Comparison of ENCODE assay signal across 8 cellular contexts in the genomic region with DNA sequence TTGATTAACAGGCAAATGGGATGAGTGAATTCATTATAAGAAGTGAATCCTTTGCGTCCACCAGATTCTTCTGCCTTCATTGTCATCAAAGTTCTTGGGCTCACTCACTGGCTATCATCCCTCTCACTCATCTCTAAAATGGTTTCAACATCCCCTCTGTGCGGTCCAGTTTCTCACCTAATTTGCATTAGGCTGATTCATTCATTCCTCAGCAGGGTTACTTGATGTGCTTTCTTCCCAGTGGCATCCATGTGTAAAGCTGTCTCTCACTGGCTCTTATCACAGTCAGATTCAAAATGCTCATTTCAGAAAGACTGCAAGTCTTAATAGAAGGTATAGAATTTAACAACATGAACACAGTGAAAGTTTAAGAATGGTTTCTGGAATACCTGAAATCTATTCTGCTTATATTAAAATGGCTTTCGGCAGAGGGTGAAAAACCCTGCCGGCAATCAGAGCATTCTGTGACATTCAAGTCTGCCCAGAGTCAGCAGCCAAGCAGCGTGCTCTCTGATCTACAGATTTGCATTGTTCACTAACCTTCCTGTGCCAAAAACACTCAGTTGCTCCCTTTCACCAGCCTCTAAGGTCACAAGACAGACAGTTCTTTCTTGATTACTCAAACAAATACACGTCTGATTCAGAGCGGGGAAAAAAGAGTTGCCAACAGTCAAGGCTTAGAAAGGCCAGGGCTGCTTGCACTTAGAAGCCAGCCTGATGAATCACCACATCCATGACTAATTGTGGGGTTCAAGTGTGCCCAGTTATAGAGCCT.
DNase-seq lines count a peak whose midpoint lies in the region; ATAC-seq and TF ChIP-seq lines count a peak whose summit lies in the region.

No MANE protein-coding gene starts in this region.

- intact Hi-C loops in adrenal gland (cut with DNase I), result no loop called here

- no peak for TF ChIP-seq POLR2A in adrenal gland (IDR thresholded peaks at IDR 0.05)

- H3K36me3 ChIP-seq in BJ (ENCODE audit: control insufficient read depth, insufficient read depth, low read length) (no peaks in the 10 kb centered on the region), adrenal gland (replicated peaks in 1 of 2) (no peaks in the 10 kb centered on the region)

- H3K4me1 ChIP-seq in adrenal gland (replicated peaks in 1 of 2), result peaks cover 0 to 7% of the 10 kb centered on the region in 2 donors

- no peaks in the 10 kb centered on the region for H3K9me3 ChIP-seq in adrenal gland (replicated peaks in 1 of 3)

- H3K36me3 Mint-ChIP-seq in immature natural killer cell, result no peaks in the 10 kb centered on the region

- no peak overlapping the region for H3K4me3 Mint-ChIP-seq in immature natural killer cell

- peak overlapping the region; percentile 57 to 86 (median 76) for H3K27ac ChIP-seq in adrenal gland

- WGBS in adrenal gland, 4 donors, result 32 to 52% (median 38%) methylated on average over 7 of the region's 7 CpGs

- H3K27me3 Mint-ChIP-seq in immature natural killer cell (ENCODE audit: low read depth in 3 of 3), result peaks cover 1 to 9% (median 2%) of the 10 kb centered on the region in 3 donors

- H3K9me3 Mint-ChIP-seq in immature natural killer cell, result no peaks in the 10 kb centered on the region

- DNase-seq in BJ (ENCODE audit: low read depth) (peak; percentile 93), adrenal gland (peak; percentile 74 to 88 (median 86)), iPS-NIHi11 (ENCODE audit: low spot score) (peak; percentile 10), immature natural killer cell (no peak), AML-193 (lab: John Stamatoyannopoulos, UW) (no peak)
- DNase-seq in stimulated activated CD4-positive, alpha-beta T cell treated with anti-CD3 and anti-CD28 coated beads, Interleukin-1b, Interleukin-23, amount 100 ng/mL, for 48 hours, result peak; percentile 60

- no peak for TF ChIP-seq CTCF in BJ (IDR thresholded peaks at IDR 0.05; ENCODE audit: insufficient read depth, low read depth, low read length)
- TF ChIP-seq CTCF in adrenal gland (IDR thresholded peaks at IDR 0.05), result no peak

- no peak overlapping the region for H3K4me3 ChIP-seq in BJ (ENCODE audit: low read depth, low read length)
- H3K4me3 ChIP-seq in adrenal gland, result no peak overlapping the region

- peak; percentile 88 for ATAC-seq in GM19397 (IDR thresholded peaks at IDR 0.05; ENCODE audit: unreplicated experiment)
- ATAC-seq in HG03378 (IDR thresholded peaks at IDR 0.05; ENCODE audit: unreplicated experiment), result peak; percentile 90

- H3K27me3 ChIP-seq in BJ (ENCODE audit: control insufficient read depth, insufficient read depth, low read length), result no peaks in the 10 kb centered on the region
- no peaks in the 10 kb centered on the region for H3K27me3 ChIP-seq in adrenal gland

- CTCF ChIA-PET in BJ (lab: Yijun Ruan, JAX), result no interaction called here

- no peak overlapping the region for H3K27ac Mint-ChIP-seq in immature natural killer cell

- POLR2A ChIA-PET in BJ (lab: Charles Lee), result no interaction called here

- H3K4me1 Mint-ChIP-seq in immature natural killer cell, result no peaks in the 10 kb centered on the region

Comparison
In these comparisons a context has a peak if more than half of its experiments do, and no peak if none do; other contexts are left out.
1. DNase-seq: peak in BJ (single experiment), adrenal gland (7 of 7), iPS-NIHi11 (single experiment) and stimulated activated CD4-positive, alpha-beta T cell treated with anti-CD3 and anti-CD28 coated beads, Interleukin-1b, Interleukin-23, amount 100 ng/mL, for 48 hours (single experiment); none in immature natural killer cell (0 of 3) and AML-193 (0 of 2).